16 cellular contexts compared by ENCODE assay signal in genomic region chr17:42748906-42749798, GRCh38. TPM values are rescaled to one million over a fixed set of nuclear protein-coding genes. Genes with fewer than 3 reads are reported as not detected.
DNase-seq lines count a peak whose midpoint lies in the region; ATAC-seq and TF ChIP-seq lines count a peak whose summit lies in the region.
"Had no signal": no experiment of that assay in that cellular context is flagged by ENCODE, and none has a peak within 500 bp of the region (broad histone marks: within the 10 kb centered on the region; RNA-seq: fewer than 3 reads in every experiment).

No MANE protein-coding gene starts in this region.

- peaks cover 8% of the 10 kb centered on the region for H3K4me1 ChIP-seq in psoas muscle
- no peaks in the 10 kb centered on the region for H3K4me1 ChIP-seq in uterus

- DNase-seq in NCI-H1417 (lab: John Stamatoyannopoulos, UW) (peak in 2 of 3 experiments; percentile 14 to 39), NCI-H1417 treated with DMSO at 0.1 percent for 48 hours (lab: John Stamatoyannopoulos, UW) (no peak), globus pallidus (ENCODE audit: low spot score) (peak; percentile 42), psoas muscle (peak; percentile 35 to 69), uterus (no peak), WERI-Rb-1 (no peak)
- DNase-seq: 8988T; activated CD4-positive, CD25-positive, alpha-beta regulatory T cell; CD8-positive, alpha-beta memory T cell; MG63; posterior cingulate gyrus had no signal

- no peak for ATAC-seq in psoas muscle
- no peak for ATAC-seq in HG02610 (IDR thresholded peaks at IDR 0.05; ENCODE audit: unreplicated experiment)
- no peak for ATAC-seq in GM18907 (IDR thresholded peaks at IDR 0.05; ENCODE audit: unreplicated experiment)

- H3K36me3 ChIP-seq in psoas muscle (ENCODE audit: insufficient read depth in 1 of 2, low read depth in 1 of 2), result no peaks in the 10 kb centered on the region
- no peaks in the 10 kb centered on the region for H3K36me3 ChIP-seq in uterus
- H3K36me3 ChIP-seq in WERI-Rb-1, result no peaks in the 10 kb centered on the region
- H3K36me3 ChIP-seq: HAP-1, MG63 had no signal

- no peaks in the 10 kb centered on the region for H3K9me3 ChIP-seq in psoas muscle
- no peaks in the 10 kb centered on the region for H3K9me3 ChIP-seq in uterus
- peaks cover 5% of the 10 kb centered on the region for H3K9me3 ChIP-seq in WERI-Rb-1 (ENCODE audit: severe bottlenecking)

- intact Hi-C loops in psoas muscle (cut with DNase I) (no loop called here), uterus (cut with DNase I; ENCODE audit: low total_unique reads) (no loop called here)

- WGBS in psoas muscle, 3 donors, result 64 to 65% (median 65%) methylated on average over 11 of the region's 11 CpGs

- H3K27me3 ChIP-seq in psoas muscle (ENCODE audit: insufficient read depth in 3 of 3, low read length in 2 of 3) (no peaks in the 10 kb centered on the region), uterus (no peaks in the 10 kb centered on the region), WERI-Rb-1 (ENCODE audit: insufficient read depth, low read depth, severe bottlenecking) (no peaks in the 10 kb centered on the region)

- H3K27ac ChIP-seq in psoas muscle (peak overlapping the region; percentile 3), uterus (peak overlapping the region; percentile 24 to 45), WERI-Rb-1 (no peak overlapping the region)

- no peak overlapping the region for H3K4me3 ChIP-seq in psoas muscle
- no peak overlapping the region for H3K4me3 ChIP-seq in uterus
- no peak overlapping the region for H3K4me3 ChIP-seq in WERI-Rb-1 (ENCODE audit: low read depth, low read length)
- H3K4me3 ChIP-seq: HAP-1, MG63 had no signal

- TF ChIP-seq CTCF in psoas muscle (IDR thresholded peaks at IDR 0.05), result no peak
- TF ChIP-seq CTCF in uterus (IDR thresholded peaks at IDR 0.05), result no peak
- no peak for TF ChIP-seq CTCF in WERI-Rb-1 (IDR thresholded peaks at IDR 0.05; ENCODE audit: low read depth, low read length)

- no peak for TF ChIP-seq POLR2A in uterus (IDR thresholded peaks at IDR 0.05)

RNA-seq across cellular contexts. Expression of gene EZH1, which starts 4.3 kb away (rescaled TPM):
- total RNA-seq in psoas muscle, result 10 to 100 TPM; 25.7 to 59.1 (median 33.7) TPM
- polyA plus RNA-seq in psoas muscle, result 10 to 100 TPM; 15.2 to 43.9 (median 22.3) TPM
- 10 to 100 TPM; 31.5 to 89.5 (median 44.5) TPM for total RNA-seq in uterus

RNA-seq across cellular contexts. Expression of gene RAMP2, which starts 11.9 kb away (rescaled TPM):
- total RNA-seq in psoas muscle, result 10 to 100 TPM in 3 of 4 donors, 1 to 10 TPM in 1; 9.2 to 39.8 (median 18.7) TPM
- polyA plus RNA-seq in psoas muscle, result 10 to 100 TPM; 17.5 to 21.9 (median 21.4) TPM
- 10 to 100 TPM; 13.7 to 52.2 (median 29.2) TPM for total RNA-seq in uterus
- total RNA-seq: CD8-positive, alpha-beta memory T cell; mononuclear cell; SK-MEL-5 had no signal
- polyA plus RNA-seq: CD8-positive, alpha-beta memory T cell had no signal

RNA-seq across cellular contexts. Expression of gene VPS25, which starts 24.1 kb away (rescaled TPM):
- 10 to 100 TPM; 38.6 to 45.2 (median 39.8) TPM for total RNA-seq in psoas muscle
- 10 to 100 TPM; 46.0 to 73.3 (median 72.8) TPM for polyA plus RNA-seq in psoas muscle
- 10 to 100 TPM; 36.8 to 70.7 (median 51.7) TPM for total RNA-seq in uterus

RNA-seq across cellular contexts. Expression of gene WNK4, which starts 31.3 kb away (rescaled TPM):
- under 1 TPM in 3 of 4 donors, not detected in 1; 0.08 to 0.30 (median 0.09) TPM for total RNA-seq in psoas muscle
- under 1 TPM in 1 of 3 donors, not detected in 2; 0.01 TPM for polyA plus RNA-seq in psoas muscle
- total RNA-seq in uterus, result 1 to 10 TPM in 1 of 4 donors, under 1 TPM in 2, not detected in 1; under 0.01 to 1.7 (median 0.34) TPM
- polyA plus RNA-seq: CD8-positive, alpha-beta memory T cell had no signal

RNA-seq across cellular contexts. Expression of gene COA3, which starts 49.4 kb away (rescaled TPM):
- 10 to 100 TPM; 69.1 to 85.2 (median 83.9) TPM for total RNA-seq in psoas muscle
- 100 to 1,000 TPM; 126 to 167 (median 130) TPM for polyA plus RNA-seq in psoas muscle
- total RNA-seq in uterus, result 100 to 1,000 TPM in 1 of 4 donors, 10 to 100 TPM in 3; 40.9 to 100 (median 51.8) TPM

Comparison
In these comparisons a context has a peak if more than half of its experiments do, and no peak if none do; other contexts are left out.
1. DNase-seq: peak in NCI-H1417 (2 of 3), globus pallidus (single experiment) and psoas muscle (2 of 2); none in NCI-H1417 treated with DMSO at 0.1 percent for 48 hours (single experiment), uterus (0 of 2) and WERI-Rb-1 (single experiment).